16 cellular contexts compared by ENCODE assay signal in the genomic region with DNA sequence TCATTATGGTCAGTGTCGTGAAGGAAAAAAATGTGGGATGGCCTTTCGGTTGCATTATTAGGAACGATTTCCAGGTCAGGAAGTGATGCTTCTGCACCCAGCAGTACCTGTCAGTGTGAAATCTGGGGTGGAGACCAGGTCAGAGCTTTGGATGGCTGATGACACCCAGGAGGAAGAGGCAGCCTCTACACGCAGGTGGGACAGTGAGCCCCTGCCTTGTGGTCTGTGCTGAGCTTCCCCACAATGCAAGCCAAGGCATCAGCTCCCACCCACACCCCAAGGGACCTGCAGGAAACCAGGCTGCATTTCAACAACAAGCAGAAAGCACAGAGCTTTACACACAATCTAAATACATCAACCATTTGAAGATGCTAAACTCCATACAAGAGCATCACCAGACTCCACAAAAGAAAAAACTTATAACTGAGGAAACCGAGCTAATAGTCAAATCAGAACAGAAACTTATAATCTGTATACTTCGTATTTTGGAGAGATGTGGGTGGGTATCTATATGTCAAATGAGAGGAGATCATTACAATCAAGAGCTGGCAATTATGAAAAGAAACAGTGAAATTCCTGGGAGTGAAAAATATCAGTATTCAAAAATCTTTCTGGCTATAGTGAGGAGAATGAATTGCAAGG.
DNase-seq lines count a peak whose midpoint lies in the region; ATAC-seq lines count a peak whose summit lies in the region.
"Had no signal": no experiment of that assay in that cellular context is flagged by ENCODE, and none has a peak within 500 bp of the region (broad histone marks: within the 10 kb centered on the region; RNA-seq: fewer than 3 reads in every experiment).

No MANE protein-coding gene starts in this region.

- H3K27me3 Mint-ChIP-seq in IgD-negative memory B cell, result no peaks in the 10 kb centered on the region
- H3K27me3 Mint-ChIP-seq in memory B cell, result no peaks in the 10 kb centered on the region
- H3K27me3 Mint-ChIP-seq: activated naive CD8-positive, alpha-beta T cell treated with anti-CD3 and anti-CD28 coated beads, Interleukin-2, amount 10 ng/mL, durations not matched to agents 7 days and 5 days had no signal

- H3K36me3 Mint-ChIP-seq in IgD-negative memory B cell (peaks cover 1% of the 10 kb centered on the region), memory B cell (peaks cover 5% of the 10 kb centered on the region)

- DNase-seq in memory B cell (ENCODE audit: low spot score in 2 of 2) (no peak), NCI-H1436 (lab: John Stamatoyannopoulos, UW) (no peak), activated T-cell treated with anti-CD3 and anti-CD28 coated beads for 4 hours (no peak)
- DNase-seq: activated naive CD8-positive, alpha-beta T cell treated with anti-CD3 and anti-CD28 coated beads, Interleukin-2, amount 10 ng/mL, durations not matched to agents 7 days and 5 days; effector CD8-positive, alpha-beta T cell; hippocampal formation; NCI-H1930; NCI-H510A treated with DMSO at 0.1 percent for 48 hours; spleen had no signal

- H3K4me3 Mint-ChIP-seq in IgD-negative memory B cell, result peak overlapping the region in 3 of 4 donors; percentile 25 to 78 (median 31)
- peak overlapping the region; percentile 33 for H3K4me3 Mint-ChIP-seq in memory B cell
- H3K4me3 Mint-ChIP-seq: activated naive CD8-positive, alpha-beta T cell treated with anti-CD3 and anti-CD28 coated beads, Interleukin-2, amount 10 ng/mL, durations not matched to agents 7 days and 5 days; CD14-positive monocyte had no signal

- peaks cover 24 to 29% (median 25%) of the 10 kb centered on the region in 3 donors for H3K4me1 Mint-ChIP-seq in IgD-negative memory B cell
- H3K4me1 Mint-ChIP-seq in memory B cell, result peaks cover 33% of the 10 kb centered on the region

- H3K27ac Mint-ChIP-seq in IgD-negative memory B cell (peak overlapping the region in 2 of 3 donors; percentile 13), memory B cell (peak overlapping the region; percentile 7)
- H3K27ac Mint-ChIP-seq: activated naive CD8-positive, alpha-beta T cell treated with anti-CD3 and anti-CD28 coated beads, Interleukin-2, amount 10 ng/mL, durations not matched to agents 7 days and 5 days; progenitor cell of endocrine pancreas had no signal

- H3K9me3 Mint-ChIP-seq in IgD-negative memory B cell, result no peaks in the 10 kb centered on the region
- peaks cover 2% of the 10 kb centered on the region for H3K9me3 Mint-ChIP-seq in memory B cell
- H3K9me3 Mint-ChIP-seq: activated naive CD8-positive, alpha-beta T cell treated with anti-CD3 and anti-CD28 coated beads, Interleukin-2, amount 10 ng/mL, durations not matched to agents 7 days and 5 days had no signal

- ATAC-seq in GM18861 (IDR thresholded peaks at IDR 0.05; ENCODE audit: unreplicated experiment), result peak; percentile 31
- ATAC-seq in GM21619 (IDR thresholded peaks at IDR 0.05; ENCODE audit: unreplicated experiment), result peak; percentile 34
- peak; percentile 33 for ATAC-seq in memory B cell (ENCODE audit: low read depth)
- no peak for ATAC-seq in HG02623 (IDR thresholded peaks at IDR 0.05; ENCODE audit: unreplicated experiment)
- ATAC-seq: left lobe of liver had no signal
